Comparison of ENCODE assay signal across 1 cellular context in genomic region chr17:31475378-31476162, GRCh38.
TF ChIP-seq lines count a peak whose summit lies in the region.

No MANE protein-coding gene starts in this region.

TF ChIP-seq in HepG2, 621 proteins besides CTCF, POLR2A, EP300 and RAD21 (continued from another document and continues in another):
- peak; percentile 90 for TF ChIP-seq MLX (CRISPR knock-in tag; IDR thresholded peaks at IDR 0.05)
- TF ChIP-seq HMGXB4 (CRISPR knock-in tag; IDR thresholded peaks at IDR 0.05; ENCODE audit: borderline replicate concordance in 1 of 2, low read depth in 1 of 2) = peak in 1 of 2 experiments; percentile 46; a peak in 1 of 4 replicates
- peak; percentile 59; the same call in 1 of the 2 replicates for TF ChIP-seq HIVEP1 (CRISPR knock-in tag; IDR thresholded peaks at IDR 0.05)
- TF ChIP-seq ZBTB42 (CRISPR knock-in tag; IDR thresholded peaks at IDR 0.05) = no peak
- TF ChIP-seq ZNF225 (CRISPR knock-in tag; IDR thresholded peaks at IDR 0.05) = no peak
- peak; percentile 95 for TF ChIP-seq FOXJ3 (CRISPR knock-in tag; IDR thresholded peaks at IDR 0.05; ENCODE audit: borderline replicate concordance)
- TF ChIP-seq, protein P1, sequence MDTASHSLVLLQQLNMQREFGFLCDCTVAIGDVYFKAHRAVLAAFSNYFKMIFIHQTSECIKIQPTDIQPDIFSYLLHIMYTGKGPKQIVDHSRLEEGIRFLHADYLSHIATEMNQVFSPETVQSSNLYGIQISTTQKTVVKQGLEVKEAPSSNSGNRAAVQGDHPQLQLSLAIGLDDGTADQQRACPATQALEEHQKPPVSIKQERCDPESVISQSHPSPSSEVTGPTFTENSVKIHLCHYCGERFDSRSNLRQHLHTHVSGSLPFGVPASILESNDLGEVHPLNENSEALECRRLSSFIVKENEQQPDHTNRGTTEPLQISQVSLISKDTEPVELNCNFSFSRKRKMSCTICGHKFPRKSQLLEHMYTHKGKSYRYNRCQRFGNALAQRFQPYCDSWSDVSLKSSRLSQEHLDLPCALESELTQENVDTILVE (CRISPR knock-in tag; IDR thresholded peaks at IDR 0.05) = peak; percentile 89; the same call in 1 of the 2 replicates
- peak; percentile 98 for TF ChIP-seq TBX2 (CRISPR knock-in tag; IDR thresholded peaks at IDR 0.05; ENCODE audit: borderline replicate concordance)
- peak; percentile 94 for TF ChIP-seq TARDBP (CRISPR knock-in tag; IDR thresholded peaks at IDR 0.05)
- peak; percentile 29; the same call in 1 of the 2 replicates for TF ChIP-seq JUND (CRISPR knock-in tag; IDR thresholded peaks at IDR 0.05)
- TF ChIP-seq ZNF232 (CRISPR knock-in tag; IDR thresholded peaks at IDR 0.05; ENCODE audit: borderline replicate concordance) = no peak
- no peak for TF ChIP-seq ATAD3A (CRISPR knock-in tag; IDR thresholded peaks at IDR 0.05)
- TF ChIP-seq HOMEZ (CRISPR knock-in tag; IDR thresholded peaks at IDR 0.05; ENCODE audit: low read depth) = no peak
- peak; percentile 24; the same call in 1 of the 2 replicates for TF ChIP-seq SALL2 (CRISPR knock-in tag; IDR thresholded peaks at IDR 0.05)
- TF ChIP-seq ZNF235 (CRISPR knock-in tag; IDR thresholded peaks at IDR 0.05; ENCODE audit: borderline replicate concordance) = no peak
- TF ChIP-seq, protein P2, sequence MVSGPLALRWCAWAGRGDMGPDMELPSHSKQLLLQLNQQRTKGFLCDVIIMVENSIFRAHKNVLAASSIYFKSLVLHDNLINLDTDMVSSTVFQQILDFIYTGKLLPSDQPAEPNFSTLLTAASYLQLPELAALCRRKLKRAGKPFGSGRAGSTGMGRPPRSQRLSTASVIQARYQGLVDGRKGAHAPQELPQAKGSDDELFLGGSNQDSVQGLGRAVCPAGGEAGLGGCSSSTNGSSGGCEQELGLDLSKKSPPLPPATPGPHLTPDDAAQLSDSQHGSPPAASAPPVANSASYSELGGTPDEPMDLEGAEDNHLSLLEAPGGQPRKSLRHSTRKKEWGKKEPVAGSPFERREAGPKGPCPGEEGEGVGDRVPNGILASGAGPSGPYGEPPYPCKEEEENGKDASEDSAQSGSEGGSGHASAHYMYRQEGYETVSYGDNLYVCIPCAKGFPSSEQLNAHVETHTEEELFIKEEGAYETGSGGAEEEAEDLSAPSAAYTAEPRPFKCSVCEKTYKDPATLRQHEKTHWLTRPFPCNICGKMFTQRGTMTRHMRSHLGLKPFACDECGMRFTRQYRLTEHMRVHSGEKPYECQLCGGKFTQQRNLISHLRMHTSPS (CRISPR knock-in tag; IDR thresholded peaks at IDR 0.05; ENCODE audit: low read depth) = peak; percentile 44; the same call in 1 of the 2 replicates
- TF ChIP-seq MED1 (CRISPR knock-in tag; IDR thresholded peaks at IDR 0.05) = peak; percentile 96
- peak; percentile 89 for TF ChIP-seq ZNF331 (CRISPR knock-in tag; IDR thresholded peaks at IDR 0.05)
- TF ChIP-seq YY1 (IDR thresholded peaks at IDR 0.05; ENCODE audit: insufficient read depth, insufficient replicate concordance, low read depth, low read length) = peak; percentile 36
- peak in 1 of 2 experiments; percentile 92; a peak in 2 of 4 replicates for TF ChIP-seq ATF4 (CRISPR knock-in tag; IDR thresholded peaks at IDR 0.05)
- TF ChIP-seq, protein P3, sequence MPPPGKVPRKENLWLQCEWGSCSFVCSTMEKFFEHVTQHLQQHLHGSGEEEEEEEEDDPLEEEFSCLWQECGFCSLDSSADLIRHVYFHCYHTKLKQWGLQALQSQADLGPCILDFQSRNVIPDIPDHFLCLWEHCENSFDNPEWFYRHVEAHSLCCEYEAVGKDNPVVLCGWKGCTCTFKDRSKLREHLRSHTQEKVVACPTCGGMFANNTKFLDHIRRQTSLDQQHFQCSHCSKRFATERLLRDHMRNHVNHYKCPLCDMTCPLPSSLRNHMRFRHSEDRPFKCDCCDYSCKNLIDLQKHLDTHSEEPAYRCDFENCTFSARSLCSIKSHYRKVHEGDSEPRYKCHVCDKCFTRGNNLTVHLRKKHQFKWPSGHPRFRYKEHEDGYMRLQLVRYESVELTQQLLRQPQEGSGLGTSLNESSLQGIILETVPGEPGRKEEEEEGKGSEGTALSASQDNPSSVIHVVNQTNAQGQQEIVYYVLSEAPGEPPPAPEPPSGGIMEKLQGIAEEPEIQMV (CRISPR knock-in tag; IDR thresholded peaks at IDR 0.05; ENCODE audit: low read depth) = peak; percentile 4; the same call in 1 of the 2 replicates
- peak; percentile 34; the same call in 1 of the 2 replicates for TF ChIP-seq NFYC (CRISPR knock-in tag; IDR thresholded peaks at IDR 0.05)
- peak; percentile 87 for TF ChIP-seq HDAC1 (CRISPR knock-in tag; IDR thresholded peaks at IDR 0.05)
- TF ChIP-seq GFI1 (CRISPR knock-in tag; IDR thresholded peaks at IDR 0.05; ENCODE audit: borderline replicate concordance) = 0 out of 2 replicates have a peak, but pooled peaks have one; percentile 60
- no peak for TF ChIP-seq MXD4 (CRISPR knock-in tag; IDR thresholded peaks at IDR 0.05)
- TF ChIP-seq, protein P4, sequence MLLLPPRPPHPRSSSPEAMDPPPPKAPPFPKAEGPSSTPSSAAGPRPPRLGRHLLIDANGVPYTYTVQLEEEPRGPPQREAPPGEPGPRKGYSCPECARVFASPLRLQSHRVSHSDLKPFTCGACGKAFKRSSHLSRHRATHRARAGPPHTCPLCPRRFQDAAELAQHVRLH (CRISPR knock-in tag; IDR thresholded peaks at IDR 0.05; ENCODE audit: borderline replicate concordance, low read depth) = peak; percentile 72
- TF ChIP-seq, protein P5, sequence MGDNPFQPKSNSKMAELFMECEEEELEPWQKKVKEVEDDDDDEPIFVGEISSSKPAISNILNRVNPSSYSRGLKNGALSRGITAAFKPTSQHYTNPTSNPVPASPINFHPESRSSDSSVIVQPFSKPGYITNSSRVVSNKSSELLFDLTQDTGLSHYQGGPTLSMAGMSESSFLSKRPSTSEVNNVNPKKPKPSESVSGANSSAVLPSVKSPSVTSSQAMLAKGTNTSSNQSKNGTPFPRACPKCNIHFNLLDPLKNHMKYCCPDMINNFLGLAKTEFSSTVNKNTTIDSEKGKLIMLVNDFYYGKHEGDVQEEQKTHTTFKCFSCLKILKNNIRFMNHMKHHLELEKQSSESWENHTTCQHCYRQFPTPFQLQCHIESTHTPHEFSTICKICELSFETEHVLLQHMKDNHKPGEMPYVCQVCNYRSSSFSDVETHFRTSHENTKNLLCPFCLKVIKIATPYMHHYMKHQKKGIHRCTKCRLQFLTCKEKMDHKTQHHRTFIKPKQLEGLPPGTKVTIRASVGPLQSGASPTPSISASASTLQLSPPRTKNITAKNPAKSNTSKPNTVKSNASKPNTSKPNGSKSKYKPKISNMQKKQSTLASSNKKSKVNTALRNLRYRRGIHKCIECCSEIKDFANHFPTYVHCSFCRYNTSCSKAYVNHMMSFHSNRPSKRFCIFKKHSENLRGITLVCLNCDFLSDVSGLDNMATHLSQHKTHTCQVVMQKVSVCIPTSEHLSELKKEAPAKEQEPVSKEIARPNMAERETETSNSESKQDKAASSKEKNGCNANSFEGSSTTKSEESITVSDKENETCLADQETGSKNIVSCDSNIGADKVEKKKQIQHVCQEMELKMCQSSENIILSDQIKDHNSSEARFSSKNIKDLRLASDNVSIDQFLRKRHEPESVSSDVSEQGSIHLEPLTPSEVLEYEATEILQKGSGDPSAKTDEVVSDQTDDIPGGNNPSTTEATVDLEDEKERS (CRISPR knock-in tag; IDR thresholded peaks at IDR 0.05) = 0 out of 2 replicates have a peak, but pooled peaks have one; percentile 79
- peak; percentile 70; the same call in 1 of the 2 replicates for TF ChIP-seq ZNF281 (CRISPR knock-in tag; IDR thresholded peaks at IDR 0.05; ENCODE audit: borderline replicate concordance)
- no peak for TF ChIP-seq RELA (CRISPR knock-in tag; IDR thresholded peaks at IDR 0.05)
- peak; percentile 88 for TF ChIP-seq SOX13 (IDR thresholded peaks at IDR 0.05)
- TF ChIP-seq SOX13 (CRISPR knock-in tag; conservative IDR thresholded peaks at IDR 0.05 in 1 of 2, IDR thresholded peaks at IDR 0.05 in 1 of 2) = peak in 1 of 2 experiments; percentile 94; a peak in 2 of 4 replicates
- TF ChIP-seq HNF1A (IDR thresholded peaks at IDR 0.05; ENCODE audit: low read depth) = 0 out of 2 replicates have a peak, but pooled peaks have one; percentile 41
- peak; percentile 75; the same call in 1 of the 2 replicates for TF ChIP-seq HNF1A (CRISPR knock-in tag; IDR thresholded peaks at IDR 0.05; ENCODE audit: borderline replicate concordance)
- peak; percentile 96 for TF ChIP-seq SMYD3 (CRISPR knock-in tag; IDR thresholded peaks at IDR 0.05)
